In the genomic region with DNA sequence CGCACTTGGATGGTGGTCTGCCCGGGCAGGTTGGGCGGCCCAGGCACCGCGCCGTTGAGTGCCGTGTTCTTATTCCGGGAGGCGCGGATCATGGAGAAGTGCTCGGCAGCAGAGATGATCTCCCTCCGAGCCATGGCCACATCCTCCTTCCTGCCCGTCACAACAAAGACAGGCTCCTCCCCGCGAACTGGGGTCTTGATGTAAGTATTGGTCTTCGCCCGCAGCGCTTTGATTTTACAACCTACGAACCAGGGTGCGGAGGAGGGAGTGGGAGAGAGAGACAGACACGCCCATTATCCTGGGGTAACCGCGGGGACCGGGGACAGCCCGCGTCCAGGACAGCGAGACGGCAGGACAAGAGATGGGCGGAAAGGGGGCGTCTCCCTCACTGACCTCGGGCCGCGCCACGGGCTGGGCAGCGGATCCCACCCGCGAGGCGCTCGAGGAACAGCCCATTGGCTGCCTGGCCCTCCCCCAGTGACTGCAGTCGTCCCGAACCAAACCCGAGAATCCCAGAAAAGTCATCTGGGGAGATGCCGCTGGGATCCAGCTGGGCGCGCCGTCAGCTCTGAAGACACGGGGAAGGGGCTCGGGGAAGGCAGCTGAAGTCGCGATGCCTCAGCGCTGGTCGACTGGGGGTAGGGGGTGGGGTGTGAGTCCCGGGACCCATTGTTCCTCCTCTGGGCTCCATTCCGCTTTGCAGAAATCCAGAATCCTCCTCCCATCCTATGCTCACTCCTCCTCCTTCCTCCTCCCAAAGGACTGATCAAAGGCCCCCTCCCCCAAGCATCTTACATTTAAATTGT, we compare ENCODE assay signal across 8 cellular contexts. TPM values are rescaled to one million over a fixed set of nuclear protein-coding genes. Genes with fewer than 3 reads are reported as not detected.
DNase-seq lines count a peak whose midpoint lies in the region; ATAC-seq and TF ChIP-seq lines count a peak whose summit lies in the region.

No MANE protein-coding gene starts in this region.

- H3K27ac Mint-ChIP-seq in WTC11: peak overlapping the region; percentile 19; the same call in 1 of the 2 replicates

- H3K9me3 ChIP-seq in lower lobe of right lung: no peaks in the 10 kb centered on the region

- H3K27ac ChIP-seq in lower lobe of right lung: peak overlapping the region; percentile 21

- intact Hi-C loops in lower lobe of right lung (cut with DNase I): no loop called here

- H3K36me3 ChIP-seq in lower lobe of right lung: no peaks in the 10 kb centered on the region

- H3K4me1 Mint-ChIP-seq in WTC11: peaks cover 35% of the 10 kb centered on the region

- no peaks in the 10 kb centered on the region for H3K9me3 Mint-ChIP-seq in WTC11

- CTCF ChIA-PET in WTC11 (lab: Charles Lee): interaction anchor here (1.1 to 2.2 kb wide), 6 partner anchors 13 to 153 kb away, joined by 3 to 10 read pairs (median 5); no protein-coding TSS in a partner anchor

- peaks cover 34% of the 10 kb centered on the region for H3K4me1 ChIP-seq in lower lobe of right lung

- peaks cover 7% of the 10 kb centered on the region for H3K27me3 ChIP-seq in lower lobe of right lung (ENCODE audit: low read depth)

- DNase-seq in DMS114 treated with DMSO at 0.1 percent for 48 hours (lab: John Stamatoyannopoulos, UW; ENCODE audit: unreplicated experiment) (peak; percentile 48), HuH-7.5 (ENCODE audit: low spot score) (peak; percentile 46), WTC11 (ENCODE audit: low spot score) (peak; percentile 71), ecto neural progenitor cell (ENCODE audit: low spot score) (peak; percentile 82), lower lobe of right lung (peak; percentile 48)
- peak; percentile 28 for DNase-seq in stimulated activated naive CD8-positive, alpha-beta T cell treated with anti-CD3 and anti-CD28 coated beads, Interleukin-15, Interleukin-2, amounts not matched to agents 100 U/mL and 50 U/mL, for 24 hours
- no peak for DNase-seq in effector CD4-positive, alpha-beta T cell

- ATAC-seq in WTC11 (peak; percentile 2), lower lobe of right lung (no peak), HG02884 (IDR thresholded peaks at IDR 0.05; ENCODE audit: unreplicated experiment) (no peak)
- ATAC-seq in stimulated activated naive CD8-positive, alpha-beta T cell treated with anti-CD3 and anti-CD28 coated beads, Interleukin-15, Interleukin-2, amounts not matched to agents 100 U/mL and 50 U/mL, for 24 hours: no peak

- TF ChIP-seq CTCF in WTC11 (IDR thresholded peaks at IDR 0.05) (no peak), lower lobe of right lung (IDR thresholded peaks at IDR 0.05) (no peak)

- no peaks in the 10 kb centered on the region for H3K36me3 Mint-ChIP-seq in WTC11

- H3K4me3 Mint-ChIP-seq in WTC11: peak overlapping the region; percentile 93

- POLR2A ChIA-PET in WTC11 (lab: Charles Lee): no interaction called here

- peak overlapping the region; percentile 76 for H3K4me3 ChIP-seq in lower lobe of right lung

- peaks cover 42% of the 10 kb centered on the region for H3K27me3 Mint-ChIP-seq in WTC11 (ENCODE audit: low read depth)

TF ChIP-seq in WTC11, 78 proteins besides CTCF, POLR2A, EP300 and RAD21 (continues in another document):
- TF ChIP-seq, protein P1, sequence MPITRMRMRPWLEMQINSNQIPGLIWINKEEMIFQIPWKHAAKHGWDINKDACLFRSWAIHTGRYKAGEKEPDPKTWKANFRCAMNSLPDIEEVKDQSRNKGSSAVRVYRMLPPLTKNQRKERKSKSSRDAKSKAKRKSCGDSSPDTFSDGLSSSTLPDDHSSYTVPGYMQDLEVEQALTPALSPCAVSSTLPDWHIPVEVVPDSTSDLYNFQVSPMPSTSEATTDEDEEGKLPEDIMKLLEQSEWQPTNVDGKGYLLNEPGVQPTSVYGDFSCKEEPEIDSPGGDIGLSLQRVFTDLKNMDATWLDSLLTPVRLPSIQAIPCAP (CRISPR knock-in tag; IDR thresholded peaks at IDR 0.05): no peak
- TF ChIP-seq, protein P2, sequence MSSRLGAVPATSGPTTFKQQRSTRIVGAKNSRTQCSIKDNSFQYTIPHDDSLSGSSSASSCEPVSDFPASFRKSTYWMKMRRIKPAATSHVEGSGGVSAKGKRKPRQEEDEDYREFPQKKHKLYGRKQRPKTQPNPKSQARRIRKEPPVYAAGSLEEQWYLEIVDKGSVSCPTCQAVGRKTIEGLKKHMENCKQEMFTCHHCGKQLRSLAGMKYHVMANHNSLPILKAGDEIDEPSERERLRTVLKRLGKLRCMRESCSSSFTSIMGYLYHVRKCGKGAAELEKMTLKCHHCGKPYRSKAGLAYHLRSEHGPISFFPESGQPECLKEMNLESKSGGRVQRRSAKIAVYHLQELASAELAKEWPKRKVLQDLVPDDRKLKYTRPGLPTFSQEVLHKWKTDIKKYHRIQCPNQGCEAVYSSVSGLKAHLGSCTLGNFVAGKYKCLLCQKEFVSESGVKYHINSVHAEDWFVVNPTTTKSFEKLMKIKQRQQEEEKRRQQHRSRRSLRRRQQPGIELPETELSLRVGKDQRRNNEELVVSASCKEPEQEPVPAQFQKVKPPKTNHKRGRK (CRISPR knock-in tag; IDR thresholded peaks at IDR 0.05; ENCODE audit: borderline replicate concordance): no peak
- TF ChIP-seq FOXJ3 (CRISPR knock-in tag; IDR thresholded peaks at IDR 0.05; ENCODE audit: borderline replicate concordance) (no peak), ZNF423 (CRISPR knock-in tag; IDR thresholded peaks at IDR 0.05) (no peak), ZNF317 (CRISPR knock-in tag; IDR thresholded peaks at IDR 0.05; ENCODE audit: borderline replicate concordance, low read depth) (no peak), JAZF1 (CRISPR knock-in tag; IDR thresholded peaks at IDR 0.05) (no peak), ETV6 (CRISPR knock-in tag; IDR thresholded peaks at IDR 0.05) (no peak), RORB (CRISPR knock-in tag; IDR thresholded peaks at IDR 0.05) (no peak), NFYB (CRISPR knock-in tag; conservative IDR thresholded peaks at IDR 0.05; ENCODE audit: low read depth) (no peak), MXD4 (CRISPR knock-in tag; IDR thresholded peaks at IDR 0.05; ENCODE audit: borderline replicate concordance) (no peak)
- TF ChIP-seq, protein P3, sequence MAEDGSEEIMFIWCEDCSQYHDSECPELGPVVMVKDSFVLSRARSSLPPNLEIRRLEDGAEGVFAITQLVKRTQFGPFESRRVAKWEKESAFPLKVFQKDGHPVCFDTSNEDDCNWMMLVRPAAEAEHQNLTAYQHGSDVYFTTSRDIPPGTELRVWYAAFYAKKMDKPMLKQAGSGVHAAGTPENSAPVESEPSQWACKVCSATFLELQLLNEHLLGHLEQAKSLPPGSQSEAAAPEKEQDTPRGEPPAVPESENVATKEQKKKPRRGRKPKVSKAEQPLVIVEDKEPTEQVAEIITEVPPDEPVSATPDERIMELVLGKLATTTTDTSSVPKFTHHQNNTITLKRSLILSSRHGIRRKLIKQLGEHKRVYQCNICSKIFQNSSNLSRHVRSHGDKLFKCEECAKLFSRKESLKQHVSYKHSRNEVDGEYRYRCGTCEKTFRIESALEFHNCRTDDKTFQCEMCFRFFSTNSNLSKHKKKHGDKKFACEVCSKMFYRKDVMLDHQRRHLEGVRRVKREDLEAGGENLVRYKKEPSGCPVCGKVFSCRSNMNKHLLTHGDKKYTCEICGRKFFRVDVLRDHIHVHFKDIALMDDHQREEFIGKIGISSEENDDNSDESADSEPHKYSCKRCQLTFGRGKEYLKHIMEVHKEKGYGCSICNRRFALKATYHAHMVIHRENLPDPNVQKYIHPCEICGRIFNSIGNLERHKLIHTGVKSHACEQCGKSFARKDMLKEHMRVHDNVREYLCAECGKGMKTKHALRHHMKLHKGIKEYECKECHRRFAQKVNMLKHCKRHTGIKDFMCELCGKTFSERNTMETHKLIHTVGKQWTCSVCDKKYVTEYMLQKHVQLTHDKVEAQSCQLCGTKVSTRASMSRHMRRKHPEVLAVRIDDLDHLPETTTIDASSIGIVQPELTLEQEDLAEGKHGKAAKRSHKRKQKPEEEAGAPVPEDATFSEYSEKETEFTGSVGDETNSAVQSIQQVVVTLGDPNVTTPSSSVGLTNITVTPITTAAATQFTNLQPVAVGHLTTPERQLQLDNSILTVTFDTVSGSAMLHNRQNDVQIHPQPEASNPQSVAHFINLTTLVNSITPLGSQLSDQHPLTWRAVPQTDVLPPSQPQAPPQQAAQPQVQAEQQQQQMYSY (CRISPR knock-in tag; IDR thresholded peaks at IDR 0.05): peak; percentile 91
- TF ChIP-seq, protein P4, sequence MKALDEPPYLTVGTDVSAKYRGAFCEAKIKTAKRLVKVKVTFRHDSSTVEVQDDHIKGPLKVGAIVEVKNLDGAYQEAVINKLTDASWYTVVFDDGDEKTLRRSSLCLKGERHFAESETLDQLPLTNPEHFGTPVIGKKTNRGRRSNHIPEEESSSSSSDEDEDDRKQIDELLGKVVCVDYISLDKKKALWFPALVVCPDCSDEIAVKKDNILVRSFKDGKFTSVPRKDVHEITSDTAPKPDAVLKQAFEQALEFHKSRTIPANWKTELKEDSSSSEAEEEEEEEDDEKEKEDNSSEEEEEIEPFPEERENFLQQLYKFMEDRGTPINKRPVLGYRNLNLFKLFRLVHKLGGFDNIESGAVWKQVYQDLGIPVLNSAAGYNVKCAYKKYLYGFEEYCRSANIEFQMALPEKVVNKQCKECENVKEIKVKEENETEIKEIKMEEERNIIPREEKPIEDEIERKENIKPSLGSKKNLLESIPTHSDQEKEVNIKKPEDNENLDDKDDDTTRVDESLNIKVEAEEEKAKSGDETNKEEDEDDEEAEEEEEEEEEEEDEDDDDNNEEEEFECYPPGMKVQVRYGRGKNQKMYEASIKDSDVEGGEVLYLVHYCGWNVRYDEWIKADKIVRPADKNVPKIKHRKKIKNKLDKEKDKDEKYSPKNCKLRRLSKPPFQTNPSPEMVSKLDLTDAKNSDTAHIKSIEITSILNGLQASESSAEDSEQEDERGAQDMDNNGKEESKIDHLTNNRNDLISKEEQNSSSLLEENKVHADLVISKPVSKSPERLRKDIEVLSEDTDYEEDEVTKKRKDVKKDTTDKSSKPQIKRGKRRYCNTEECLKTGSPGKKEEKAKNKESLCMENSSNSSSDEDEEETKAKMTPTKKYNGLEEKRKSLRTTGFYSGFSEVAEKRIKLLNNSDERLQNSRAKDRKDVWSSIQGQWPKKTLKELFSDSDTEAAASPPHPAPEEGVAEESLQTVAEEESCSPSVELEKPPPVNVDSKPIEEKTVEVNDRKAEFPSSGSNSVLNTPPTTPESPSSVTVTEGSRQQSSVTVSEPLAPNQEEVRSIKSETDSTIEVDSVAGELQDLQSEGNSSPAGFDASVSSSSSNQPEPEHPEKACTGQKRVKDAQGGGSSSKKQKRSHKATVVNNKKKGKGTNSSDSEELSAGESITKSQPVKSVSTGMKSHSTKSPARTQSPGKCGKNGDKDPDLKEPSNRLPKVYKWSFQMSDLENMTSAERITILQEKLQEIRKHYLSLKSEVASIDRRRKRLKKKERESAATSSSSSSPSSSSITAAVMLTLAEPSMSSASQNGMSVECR (CRISPR knock-in tag; IDR thresholded peaks at IDR 0.05; ENCODE audit: borderline replicate concordance): peak; percentile 82; the same call in 1 of the 2 replicates

RNA-seq across cellular contexts. Expression of a gene that starts 1.2 kb away (rescaled TPM):
- 8.5 to 8.9 TPM (median 8.8 TPM) in 3 replicates for total RNA-seq in WTC11 (2021)
- 1.8 TPM for total RNA-seq in lower lobe of right lung
